Comparison of ENCODE assay signal across 8 cellular contexts in the genomic region with DNA sequence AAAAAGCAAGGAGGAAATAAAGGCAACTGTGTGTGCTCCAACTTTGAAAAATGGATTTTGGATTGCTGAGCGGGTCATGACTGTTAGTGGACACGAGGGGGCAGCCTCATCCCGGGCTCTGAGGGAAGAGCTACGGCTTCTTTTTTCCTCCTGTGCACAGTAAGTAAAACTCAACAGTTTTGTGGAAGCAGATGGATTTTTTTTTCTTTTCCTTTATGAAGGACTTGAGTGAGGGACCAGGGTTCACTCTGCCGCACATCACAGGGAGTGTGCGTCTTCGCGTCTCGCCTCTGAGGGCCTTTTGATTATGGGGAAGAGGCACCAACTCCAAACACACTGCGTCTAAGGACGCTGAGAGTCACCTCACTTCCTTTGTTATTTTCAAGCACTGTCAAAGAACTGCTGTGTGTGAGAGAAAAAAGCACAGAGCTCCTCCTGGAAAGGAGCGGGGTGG.
A peak's percentile ranks its signal among the peaks of the same experiment; 100 is the strongest.
DNase-seq lines count a peak whose midpoint lies in the region; ATAC-seq and TF ChIP-seq lines count a peak whose summit lies in the region.

No MANE protein-coding gene starts in this region.

- 4% methylated on average over 12 of the region's 12 CpGs for WGBS in liver

- TF ChIP-seq RAD21 in liver (IDR thresholded peaks at IDR 0.05), result peak; percentile 93 to 97

- peak overlapping the region; percentile 27; the same call in 1 of the 2 replicates for H3K27ac ChIP-seq in VCaP
- H3K27ac ChIP-seq in liver (ENCODE audit: low read depth in 1 of 2, low read length in 2 of 2), result no peak overlapping the region

- H3K27me3 ChIP-seq in liver (ENCODE audit: control insufficient read depth in 4 of 4, insufficient read depth in 4 of 4, low read length in 3 of 4), result no peaks in the 10 kb centered on the region

- peaks cover 0 to 3% (median 1%) of the 10 kb centered on the region in 4 donors for H3K4me1 ChIP-seq in liver (ENCODE audit: control insufficient read depth in 4 of 4, insufficient read depth in 4 of 4, low read length in 3 of 4)

- H3K9me3 ChIP-seq in liver (ENCODE audit: control insufficient read depth in 4 of 4, low read length in 3 of 4), result no peaks in the 10 kb centered on the region

- no peaks in the 10 kb centered on the region for H3K36me3 ChIP-seq in liver (ENCODE audit: control insufficient read depth in 4 of 4, insufficient read depth in 3 of 4, low read depth in 1 of 4, low read length in 3 of 4)

- peak overlapping the region in 1 of 3 donors; percentile 38 for H3K4me3 ChIP-seq in liver (ENCODE audit: low read depth in 1 of 3, low read length in 3 of 3)

- TF ChIP-seq CTCF in VCaP (conservative IDR thresholded peaks at IDR 0.05), result peak; percentile 85
- TF ChIP-seq CTCF in liver (IDR thresholded peaks at IDR 0.05; ENCODE audit: low read depth, low read length, missing input control), result peak; percentile 93

- H3K9ac ChIP-seq in liver (ENCODE audit: low read depth in 1 of 2, low read length in 2 of 2), result peak overlapping the region; percentile 15 to 19

- peak; percentile 71 for ATAC-seq in GM21737 (IDR thresholded peaks at IDR 0.05; ENCODE audit: unreplicated experiment)

- DNase-seq in NCI-H1694 treated with DMSO at 0.1 percent for 48 hours (lab: John Stamatoyannopoulos, UW) (peak; percentile 31), NCI-H1694 (lab: John Stamatoyannopoulos, UW) (no peak), LoVo (ENCODE audit: low spot score) (peak; percentile 50), ecto neural progenitor cell (ENCODE audit: low spot score) (peak; percentile 58)
- DNase-seq in stimulated activated CD4-positive, alpha-beta T cell treated with anti-CD3 and anti-CD28 coated beads, TNF-alpha, amount 100 ng/mL, for 48 hours (ENCODE audit: low read depth in 3 of 3), result peak; percentile 3 to 18 (median 11)

TF ChIP-seq in liver, 16 proteins besides CTCF, POLR2A, EP300 and RAD21:
- TF ChIP-seq SP1 (IDR thresholded peaks at IDR 0.05) (no peak), ATF3 (IDR thresholded peaks at IDR 0.05) (no peak), EGR1 (IDR thresholded peaks at IDR 0.05; ENCODE audit: low read depth in 2 of 2) (no peak)
- TF ChIP-seq, protein P1, sequence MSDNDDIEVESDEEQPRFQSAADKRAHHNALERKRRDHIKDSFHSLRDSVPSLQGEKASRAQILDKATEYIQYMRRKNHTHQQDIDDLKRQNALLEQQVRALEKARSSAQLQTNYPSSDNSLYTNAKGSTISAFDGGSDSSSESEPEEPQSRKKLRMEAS (IDR thresholded peaks at IDR 0.05), result no peak
